Comparison of ENCODE assay signal across 22 cellular contexts in genomic region chr6:163960128-163960527, GRCh38.
DNase-seq lines count a peak whose midpoint lies in the region; ATAC-seq and TF ChIP-seq lines count a peak whose summit lies in the region.
"Had no signal": no experiment of that assay in that cellular context is flagged by ENCODE, and none has a peak within 500 bp of the region (broad histone marks: within the 10 kb centered on the region; RNA-seq: fewer than 3 reads in every experiment).

No MANE protein-coding gene starts in this region.

- H3K23ac ChIP-seq in mesendoderm (ENCODE audit: low read length) = no peak overlapping the region

- H3K9me3 ChIP-seq in right atrium auricular region = no peaks in the 10 kb centered on the region
- no peaks in the 10 kb centered on the region for H3K9me3 ChIP-seq in testis
- H3K9me3 ChIP-seq: A549, BLaER1 had no signal

- no peak overlapping the region for H2AK5ac ChIP-seq in mesendoderm (ENCODE audit: low read length)

- no peak for ATAC-seq in Right ventricle myocardium superior (ENCODE audit: poor library complexity)
- ATAC-seq in activated T-cell treated with anti-CD3 and anti-CD28 coated beads, Interleukin-2, amount 50 U/mL, for 72 hours (replicated peaks in 1 of 2) = no peak
- ATAC-seq: A549; CD8-positive, alpha-beta T cell; HepG2; PC-3 had no signal

- H4K5ac ChIP-seq in mesendoderm (ENCODE audit: low read length) = no peak overlapping the region

- no peak overlapping the region for H2BK120ac ChIP-seq in mesendoderm (ENCODE audit: low read depth, low read length)

- H3K27ac ChIP-seq in right atrium auricular region (peak overlapping the region; percentile 80 to 98), mesendoderm (ENCODE audit: low read depth, low read length) (no peak overlapping the region), substantia nigra (ENCODE audit: low read depth, low read length, poor library complexity, severe bottlenecking) (peak overlapping the region; percentile 31), testis (no peak overlapping the region)
- H3K27ac ChIP-seq: A549, BLaER1, KMS-11 had no signal

- no CpG with 5 or more reads among the region's 10 CpGs for WGBS in mesendoderm (ENCODE audit: extremely low coverage, insufficient coverage, low lambda C conversion rate)
- WGBS in testis, 2 donors = 42 to 43% methylated on average over 10 of the region's 10 CpGs

- intact Hi-C loops in Right ventricle myocardium superior (cut with DNase I) = loop anchor here (5.0 kb wide), 1 partner anchor 543 kb away; no protein-coding TSS in a partner anchor
- intact Hi-C loops in testis (cut with DNase I; ENCODE audit: low total_unique reads) = no loop called here

- H3K79me2 ChIP-seq in mesendoderm (ENCODE audit: control insufficient read depth, insufficient read depth, low read length) = no peaks in the 10 kb centered on the region

- H2BK5ac ChIP-seq in mesendoderm (ENCODE audit: low read length) = no peak overlapping the region

- H3K27me3 ChIP-seq in right atrium auricular region (no peaks in the 10 kb centered on the region), mesendoderm (ENCODE audit: insufficient read depth, low read length, poor library complexity) (no peaks in the 10 kb centered on the region), testis (no peaks in the 10 kb centered on the region)
- H3K27me3 ChIP-seq: BLaER1 had no signal

- H3K18ac ChIP-seq in mesendoderm (ENCODE audit: low read length) = peak overlapping the region; percentile 33

- H3K36me3 ChIP-seq in right atrium auricular region (no peaks in the 10 kb centered on the region), mesendoderm (ENCODE audit: control insufficient read depth, insufficient read depth, low read length) (no peaks in the 10 kb centered on the region), testis (ENCODE audit: low read depth, missing control alignments) (no peaks in the 10 kb centered on the region)
- H3K36me3 ChIP-seq: BLaER1 had no signal

- no peak overlapping the region for H3K9ac ChIP-seq in mesendoderm (ENCODE audit: low read length)
- H3K9ac ChIP-seq: BLaER1, KMS-11 had no signal

- DNase-seq in right atrium auricular region (ENCODE audit: low spot score) = no peak
- DNase-seq in Right ventricle myocardium superior = no peak
- no peak for DNase-seq in mesendoderm
- peak in 9 of 49 donors; percentile 19 to 49 (median 30) for DNase-seq in substantia nigra (lab: John Stamatoyannopoulos, UW)
- DNase-seq in activated T-cell treated with anti-CD3 and anti-CD28 coated beads, Interleukin-2, amount 50 U/mL, for 72 hours = no peak
- DNase-seq in testis = no peak
- DNase-seq in KG1 (lab: John Stamatoyannopoulos, UW) = no peak
- DNase-seq: Calu3; CD8-positive, alpha-beta T cell; NCI-H1417; NCI-H187; NCI-H2107; NCI-H2227 treated with DMSO at 0.1 percent for 48 hours; NCI-H510A treated with DMSO at 0.1 percent for 48 hours; NCI-H774; PC-3; RPMI8226 had no signal

- TF ChIP-seq CTCF in right atrium auricular region (IDR thresholded peaks at IDR 0.05) = no peak
- no peak for TF ChIP-seq CTCF in brain (conservative IDR thresholded peaks at IDR 0.05)
- TF ChIP-seq CTCF in testis (IDR thresholded peaks at IDR 0.05) = no peak

- no peak overlapping the region for H3K4me3 ChIP-seq in right atrium auricular region
- H3K4me3 ChIP-seq in mesendoderm (ENCODE audit: low read length) = no peak overlapping the region
- H3K4me3 ChIP-seq in testis = no peak overlapping the region
- H3K4me3 ChIP-seq: A549, BLaER1 had no signal

- no peaks in the 10 kb centered on the region for H3K36me3 Mint-ChIP-seq in brain
- no peaks in the 10 kb centered on the region for H3K36me3 Mint-ChIP-seq in activated T-cell treated with anti-CD3 and anti-CD28 coated beads, Interleukin-2, amount 50 U/mL, for 72 hours (ENCODE audit: insufficient read depth in 2 of 2)
- H3K36me3 Mint-ChIP-seq: CD8-positive, alpha-beta T cell had no signal

- peak overlapping the region; percentile 48 to 96 (median 85) for H3K27ac Mint-ChIP-seq in brain
- H3K27ac Mint-ChIP-seq in activated T-cell treated with anti-CD3 and anti-CD28 coated beads, Interleukin-2, amount 50 U/mL, for 72 hours = no peak overlapping the region
- H3K27ac Mint-ChIP-seq: CD8-positive, alpha-beta T cell had no signal

- H2BK15ac ChIP-seq in mesendoderm (replicated peaks; ENCODE audit: low read depth) = no peak overlapping the region

- no peak overlapping the region for H3K4ac ChIP-seq in mesendoderm (ENCODE audit: low read depth, low read length)

- TF ChIP-seq POLR2A in testis (IDR thresholded peaks at IDR 0.05) = no peak

- peaks cover 0 to 17% (median 3%) of the 10 kb centered on the region in 5 experiments for H3K9me3 Mint-ChIP-seq in brain
- no peaks in the 10 kb centered on the region for H3K9me3 Mint-ChIP-seq in activated T-cell treated with anti-CD3 and anti-CD28 coated beads, Interleukin-2, amount 50 U/mL, for 72 hours
- H3K9me3 Mint-ChIP-seq: CD8-positive, alpha-beta T cell had no signal

- no peak overlapping the region for H3K4me3 Mint-ChIP-seq in brain
- H3K4me3 Mint-ChIP-seq in activated T-cell treated with anti-CD3 and anti-CD28 coated beads, Interleukin-2, amount 50 U/mL, for 72 hours = no peak overlapping the region
- H3K4me3 Mint-ChIP-seq: CD8-positive, alpha-beta T cell had no signal

- H3K56ac ChIP-seq in mesendoderm (ENCODE audit: low read length) = no peak overlapping the region

- peaks cover 83% of the 10 kb centered on the region for H3K4me1 Mint-ChIP-seq in brain
- H3K4me1 Mint-ChIP-seq in activated T-cell treated with anti-CD3 and anti-CD28 coated beads, Interleukin-2, amount 50 U/mL, for 72 hours (ENCODE audit: low read depth) = no peaks in the 10 kb centered on the region

- no peak overlapping the region for H3K4me2 ChIP-seq in mesendoderm (ENCODE audit: low read length)
- H3K4me2 ChIP-seq: A549, BLaER1, KMS-11 had no signal

- no peaks in the 10 kb centered on the region for H3K27me3 Mint-ChIP-seq in brain
- peaks cover 12% of the 10 kb centered on the region for H3K27me3 Mint-ChIP-seq in activated T-cell treated with anti-CD3 and anti-CD28 coated beads, Interleukin-2, amount 50 U/mL, for 72 hours (ENCODE audit: low read depth)

- H3K4me1 ChIP-seq in right atrium auricular region (peaks cover 0 to 40% of the 10 kb centered on the region in 2 donors), mesendoderm (ENCODE audit: control insufficient read depth, low read depth, low read length) (no peaks in the 10 kb centered on the region), testis (peaks cover 11% of the 10 kb centered on the region)
- H3K4me1 ChIP-seq: A549, BLaER1 had no signal

- no peak overlapping the region for H4K8ac ChIP-seq in mesendoderm (ENCODE audit: low read depth, low read length)

- H3K79me1 ChIP-seq in mesendoderm (ENCODE audit: low read length) = no peaks in the 10 kb centered on the region

Comparison
In these comparisons a context has a peak if more than half of its experiments do, and no peak if none do; other contexts are left out.
1. H3K27ac ChIP-seq: peak in right atrium auricular region (2 of 2) and substantia nigra (single experiment); none in mesendoderm (single experiment) and testis (0 of 2).